Comparison of ENCODE assay signal across 20 cellular contexts in genomic region chr21:40846057-40846456, GRCh38. TPM values are rescaled to one million over a fixed set of nuclear protein-coding genes. Genes with fewer than 3 reads are reported as not detected.
A peak's percentile ranks its signal among the peaks of the same experiment; 100 is the strongest.
DNase-seq lines count a peak whose midpoint lies in the region; ATAC-seq and TF ChIP-seq lines count a peak whose summit lies in the region.
"Had no signal": no experiment of that assay in that cellular context is flagged by ENCODE, and none has a peak within 500 bp of the region (broad histone marks: within the 10 kb centered on the region; RNA-seq: fewer than 3 reads in every experiment).

No MANE protein-coding gene starts in this region.

- DNase-seq in NCI-H1417 (lab: John Stamatoyannopoulos, UW): peak in 2 of 3 experiments; percentile 52 to 67
- no peak for DNase-seq in NCI-H1417 treated with DMSO at 0.1 percent for 48 hours (lab: John Stamatoyannopoulos, UW)
- peak; percentile 28 for DNase-seq in NCI-H526 treated with DMSO at 0.1 percent for 48 hours (lab: John Stamatoyannopoulos, UW)
- DNase-seq in skeletal muscle cell (ENCODE audit: low read depth): no peak
- DNase-seq in PC-9: no peak
- DNase-seq in activated naive CD8-positive, alpha-beta T cell treated with anti-CD3 and anti-CD28 coated beads, Interleukin-2, amount 50 U/mL, for 24 hours: no peak
- DNase-seq: activated CD4-positive, alpha-beta T cell treated with anti-CD3 and anti-CD28 coated beads, Interleukin-2, amount 10 ng/mL, durations not matched to agents 7 days and 5 days; activated naive CD4-positive, alpha-beta T cell treated with anti-CD3 and anti-CD28 coated beads, Interleukin-2, amount 10 ng/mL, durations not matched to agents 7 days and 5 days; activated T-cell treated with anti-CD3 and anti-CD28 coated beads for 4 hours; DND-41; heart left ventricle; kidney; mesendoderm; stimulated activated naive CD8-positive, alpha-beta T cell treated with anti-CD3 and anti-CD28 coated beads, Interleukin-15, amount 100 ng/mL, for 72 hours; upper lobe of right lung had no signal

- H3K9me3 ChIP-seq in PC-9 (ENCODE audit: insufficient read depth, low read depth): no peaks in the 10 kb centered on the region
- H3K9me3 ChIP-seq: heart left ventricle, neutrophil, upper lobe of right lung had no signal

- no TSS peak for BruUV-seq in PC-9 (replicated peaks; lab: Mats Ljungman, UMichigan)

- no peak overlapping the region for H3K27ac Mint-ChIP-seq in activated naive CD8-positive, alpha-beta T cell treated with anti-CD3 and anti-CD28 coated beads, Interleukin-2, amount 50 U/mL, for 24 hours
- H3K27ac Mint-ChIP-seq: activated CD4-positive, alpha-beta T cell treated with anti-CD3 and anti-CD28 coated beads, Interleukin-2, amount 10 ng/mL, durations not matched to agents 7 days and 5 days; activated naive CD4-positive, alpha-beta T cell treated with anti-CD3 and anti-CD28 coated beads, Interleukin-2, amount 10 ng/mL, durations not matched to agents 7 days and 5 days; stimulated activated naive CD8-positive, alpha-beta T cell treated with anti-CD3 and anti-CD28 coated beads, Interleukin-15, amount 100 ng/mL, for 72 hours had no signal

- H3K4me1 ChIP-seq in PC-9 (replicated peaks; ENCODE audit: insufficient read depth): no peaks in the 10 kb centered on the region
- H3K4me1 ChIP-seq: upper lobe of right lung had no signal

- CTCF ChIA-PET in PC-9 (lab: Charles Lee): no interaction called here

- intact Hi-C loops in PC-9 (cut with micrococcal nuclease; ENCODE audit: unreplicated experiment): no loop called here

- POLR2A ChIA-PET in PC-9 (lab: Charles Lee; ENCODE audit: unreplicated experiment): no interaction called here

- no peak for ATAC-seq in activated naive CD8-positive, alpha-beta T cell treated with anti-CD3 and anti-CD28 coated beads, Interleukin-2, amount 50 U/mL, for 24 hours
- ATAC-seq in HG02571 (IDR thresholded peaks at IDR 0.05; ENCODE audit: unreplicated experiment): no peak
- ATAC-seq: heart left ventricle; stimulated activated naive CD8-positive, alpha-beta T cell treated with anti-CD3 and anti-CD28 coated beads, Interleukin-15, amount 100 ng/mL, for 72 hours had no signal

- no peaks in the 10 kb centered on the region for H3K4me1 Mint-ChIP-seq in activated naive CD8-positive, alpha-beta T cell treated with anti-CD3 and anti-CD28 coated beads, Interleukin-2, amount 50 U/mL, for 24 hours
- H3K4me1 Mint-ChIP-seq: activated CD4-positive, alpha-beta T cell treated with anti-CD3 and anti-CD28 coated beads, Interleukin-2, amount 10 ng/mL, durations not matched to agents 7 days and 5 days; activated naive CD4-positive, alpha-beta T cell treated with anti-CD3 and anti-CD28 coated beads, Interleukin-2, amount 10 ng/mL, durations not matched to agents 7 days and 5 days; stimulated activated naive CD8-positive, alpha-beta T cell treated with anti-CD3 and anti-CD28 coated beads, Interleukin-15, amount 100 ng/mL, for 72 hours had no signal

- no peaks in the 10 kb centered on the region for H3K36me3 Mint-ChIP-seq in activated naive CD8-positive, alpha-beta T cell treated with anti-CD3 and anti-CD28 coated beads, Interleukin-2, amount 50 U/mL, for 24 hours (ENCODE audit: low read depth)
- H3K36me3 Mint-ChIP-seq: activated naive CD4-positive, alpha-beta T cell treated with anti-CD3 and anti-CD28 coated beads, Interleukin-2, amount 10 ng/mL, durations not matched to agents 7 days and 5 days had no signal

- peaks cover 49% of the 10 kb centered on the region for H3K27me3 Mint-ChIP-seq in activated naive CD8-positive, alpha-beta T cell treated with anti-CD3 and anti-CD28 coated beads, Interleukin-2, amount 50 U/mL, for 24 hours

- no peaks in the 10 kb centered on the region for H3F3A ChIP-seq in PC-9 (ENCODE audit: insufficient read depth, low read depth)

- no peaks in the 10 kb centered on the region for H3K9me3 Mint-ChIP-seq in activated naive CD8-positive, alpha-beta T cell treated with anti-CD3 and anti-CD28 coated beads, Interleukin-2, amount 50 U/mL, for 24 hours
- H3K9me3 Mint-ChIP-seq: activated CD4-positive, alpha-beta T cell treated with anti-CD3 and anti-CD28 coated beads, Interleukin-2, amount 10 ng/mL, durations not matched to agents 7 days and 5 days; activated naive CD4-positive, alpha-beta T cell treated with anti-CD3 and anti-CD28 coated beads, Interleukin-2, amount 10 ng/mL, durations not matched to agents 7 days and 5 days; stimulated activated naive CD8-positive, alpha-beta T cell treated with anti-CD3 and anti-CD28 coated beads, Interleukin-15, amount 100 ng/mL, for 72 hours had no signal

- H3K27ac ChIP-seq in cingulate gyrus (ENCODE audit: low read depth, low read length) (peak overlapping the region; percentile 16), PC-9 (no peak overlapping the region)
- H3K27ac ChIP-seq: C4-2B, heart left ventricle, neutrophil, upper lobe of right lung had no signal

- H3K4me3 ChIP-seq in skeletal muscle cell (ENCODE audit: low read depth, low read length) (peak overlapping the region; percentile 14), PC-9 (no peak overlapping the region)
- H3K4me3 ChIP-seq: upper lobe of right lung had no signal

- no peaks in the 10 kb centered on the region for H4K20me1 ChIP-seq in PC-9 (ENCODE audit: insufficient read depth)

- H3K27me3 ChIP-seq in PC-9 (ENCODE audit: insufficient read depth, low read depth): no peaks in the 10 kb centered on the region

- H3K36me3 ChIP-seq in PC-9 (ENCODE audit: low read depth): no peaks in the 10 kb centered on the region
- H3K36me3 ChIP-seq: heart left ventricle, neutrophil, upper lobe of right lung had no signal

- H3K4me2 ChIP-seq in PC-9: no peak overlapping the region

- no peaks in the 10 kb centered on the region for H3K79me2 ChIP-seq in PC-9 (ENCODE audit: low read depth)

- no peak overlapping the region for H2AFZ ChIP-seq in PC-9

- H3K9me2 ChIP-seq in PC-9 (ENCODE audit: insufficient read depth): no peaks in the 10 kb centered on the region

- H3K4me3 Mint-ChIP-seq in activated naive CD8-positive, alpha-beta T cell treated with anti-CD3 and anti-CD28 coated beads, Interleukin-2, amount 50 U/mL, for 24 hours: no peak overlapping the region
- H3K4me3 Mint-ChIP-seq: activated CD4-positive, alpha-beta T cell treated with anti-CD3 and anti-CD28 coated beads, Interleukin-2, amount 10 ng/mL, durations not matched to agents 7 days and 5 days; activated naive CD4-positive, alpha-beta T cell treated with anti-CD3 and anti-CD28 coated beads, Interleukin-2, amount 10 ng/mL, durations not matched to agents 7 days and 5 days; stimulated activated naive CD8-positive, alpha-beta T cell treated with anti-CD3 and anti-CD28 coated beads, Interleukin-15, amount 100 ng/mL, for 72 hours had no signal

- no peak for TF ChIP-seq CTCF in PC-9 (conservative IDR thresholded peaks at IDR 0.05)

RNA-seq across cellular contexts. Expression of gene DSCAM, which starts 0.9 kb away (rescaled TPM):
- total RNA-seq in PC-9 (2021): not detected in 2 replicates
- total RNA-seq: activated CD4-positive, alpha-beta T cell treated with anti-CD3 and anti-CD28 coated beads, Interleukin-2, amount 10 ng/mL, durations not matched to agents 7 days and 5 days; heart left ventricle; kidney; renal cortical epithelial cell; upper lobe of right lung had no signal

Comparison
In these comparisons a context has a peak if more than half of its experiments do, and no peak if none do; other contexts are left out.
1. DNase-seq: peak in NCI-H1417 (2 of 3) and NCI-H526 treated with DMSO at 0.1 percent for 48 hours (single experiment); none in NCI-H1417 treated with DMSO at 0.1 percent for 48 hours (single experiment), skeletal muscle cell (single experiment), PC-9 (0 of 2) and activated naive CD8-positive, alpha-beta T cell treated with anti-CD3 and anti-CD28 coated beads, Interleukin-2, amount 50 U/mL, for 24 hours (single experiment).